8 cellular contexts compared by ENCODE assay signal in the genomic region with DNA sequence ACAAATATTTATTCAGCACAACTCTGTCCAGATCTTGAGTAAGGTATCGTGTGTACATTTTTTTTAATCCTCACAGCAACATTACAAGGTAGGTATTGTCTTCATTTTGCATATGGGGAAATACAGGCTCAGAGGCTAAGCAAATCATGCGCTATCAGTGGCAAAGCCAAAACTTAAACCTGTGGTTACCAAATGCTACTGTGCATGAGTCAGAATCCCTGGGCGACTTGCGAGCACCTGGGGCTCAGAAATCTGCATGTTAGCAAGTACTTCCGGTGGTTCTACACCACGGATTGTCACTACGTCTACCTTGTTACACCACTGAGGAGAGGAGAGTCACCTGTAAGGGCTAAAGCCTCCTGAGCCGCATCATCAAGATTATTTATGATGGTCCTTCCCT. TPM values are rescaled to one million over a fixed set of nuclear protein-coding genes. Genes with fewer than 3 reads are reported as not detected.
DNase-seq lines count a peak whose midpoint lies in the region; ATAC-seq and TF ChIP-seq lines count a peak whose summit lies in the region.

No MANE protein-coding gene starts in this region.

- H3K27me3 ChIP-seq in psoas muscle (ENCODE audit: insufficient read depth in 3 of 3, low read length in 2 of 3) = peaks cover 0 to 2% (median 2%) of the 10 kb centered on the region in 3 donors

- no TSS peak for BruUV-seq in Calu3 (replicated peaks; lab: Mats Ljungman, UMichigan)

- WGBS in psoas muscle, 3 donors = 90 to 96% (median 94%) methylated on average over 8 of the region's 8 CpGs

- no peaks in the 10 kb centered on the region for H3K9me3 Mint-ChIP-seq in Calu3 (ENCODE audit: low read depth, unreplicated experiment)
- H3K9me3 Mint-ChIP-seq in activated naive CD8-positive, alpha-beta T cell treated with anti-CD3 and anti-CD28 coated beads, Interleukin-2, amount 10 ng/mL, durations not matched to agents 7 days and 5 days = no peaks in the 10 kb centered on the region

- no peak overlapping the region for H3K4me3 ChIP-seq in psoas muscle

- CTCF ChIA-PET in Calu3 (lab: Charles Lee) = interaction anchor here (1.2 kb wide), 1 partner anchor 12 kb away, joined by 3 read pairs; no protein-coding TSS in a partner anchor

- H3K9me3 ChIP-seq in psoas muscle = no peaks in the 10 kb centered on the region

- H3K4me1 Mint-ChIP-seq in Calu3 (ENCODE audit: low read depth, unreplicated experiment) = peaks cover 50% of the 10 kb centered on the region
- H3K4me1 Mint-ChIP-seq in activated naive CD8-positive, alpha-beta T cell treated with anti-CD3 and anti-CD28 coated beads, Interleukin-2, amount 10 ng/mL, durations not matched to agents 7 days and 5 days = peaks cover 62% of the 10 kb centered on the region

- TF ChIP-seq CTCF in Calu3 (IDR thresholded peaks at IDR 0.05; ENCODE audit: unreplicated experiment) (no peak), psoas muscle (IDR thresholded peaks at IDR 0.05) (no peak)

- intact Hi-C loops in Calu3 (cut with micrococcal nuclease; ENCODE audit: unreplicated experiment) = no loop called here
- intact Hi-C loops in psoas muscle (cut with DNase I) = no loop called here

- ATAC-seq in GM21723 (IDR thresholded peaks at IDR 0.05; ENCODE audit: unreplicated experiment) (peak; percentile 98), psoas muscle (no peak)
- peak; percentile 91 for ATAC-seq in activated naive CD8-positive, alpha-beta T cell treated with anti-CD3 and anti-CD28 coated beads, Interleukin-2, amount 10 ng/mL, durations not matched to agents 7 days and 5 days (ENCODE audit: low read depth)

- no peaks in the 10 kb centered on the region for H3K4me1 ChIP-seq in psoas muscle

- H3K27ac Mint-ChIP-seq in Calu3 (ENCODE audit: unreplicated experiment) = peak overlapping the region; percentile 63
- H3K27ac Mint-ChIP-seq in activated naive CD8-positive, alpha-beta T cell treated with anti-CD3 and anti-CD28 coated beads, Interleukin-2, amount 10 ng/mL, durations not matched to agents 7 days and 5 days = peak overlapping the region; percentile 76

- no peak overlapping the region for H3K27ac ChIP-seq in psoas muscle

- no peaks in the 10 kb centered on the region for H3K27me3 Mint-ChIP-seq in Calu3 (ENCODE audit: unreplicated experiment)
- no peaks in the 10 kb centered on the region for H3K27me3 Mint-ChIP-seq in activated naive CD8-positive, alpha-beta T cell treated with anti-CD3 and anti-CD28 coated beads, Interleukin-2, amount 10 ng/mL, durations not matched to agents 7 days and 5 days

- peak overlapping the region; percentile 13 for H3K4me3 Mint-ChIP-seq in Calu3 (ENCODE audit: low read depth, unreplicated experiment)
- peak overlapping the region; percentile 0 for H3K4me3 Mint-ChIP-seq in activated naive CD8-positive, alpha-beta T cell treated with anti-CD3 and anti-CD28 coated beads, Interleukin-2, amount 10 ng/mL, durations not matched to agents 7 days and 5 days

- peaks cover 0 to 31% of the 10 kb centered on the region in 2 donors for H3K36me3 ChIP-seq in psoas muscle (ENCODE audit: insufficient read depth in 1 of 2, low read depth in 1 of 2)

- POLR2A ChIA-PET in activated naive CD8-positive, alpha-beta T cell treated with anti-CD3 and anti-CD28 coated beads, Interleukin-2, amount 10 ng/mL, durations not matched to agents 7 days and 5 days (lab: Charles Lee) = interaction anchor here (2.3 kb wide), 1 partner anchor 8 kb away, joined by 5 read pairs; no protein-coding TSS in a partner anchor

- DNase-seq in Calu3 (peak; percentile 84), NCI-H2107 treated with DMSO at 0.1 percent for 48 hours (lab: John Stamatoyannopoulos, UW; ENCODE audit: unreplicated experiment) (peak; percentile 8), foreskin melanocyte (no peak), psoas muscle (no peak), NCI-H1436 (lab: John Stamatoyannopoulos, UW) (no peak)
- peak; percentile 53 for DNase-seq in activated naive CD8-positive, alpha-beta T cell treated with anti-CD3 and anti-CD28 coated beads, Interleukin-2, amount 10 ng/mL, durations not matched to agents 7 days and 5 days
- DNase-seq in stimulated activated CD8-positive, alpha-beta memory T cell treated with anti-CD3 and anti-CD28 coated beads, Interleukin-4, amount 100 ng/mL, for 24 hours (ENCODE audit: low read depth) = peak; percentile 39

- H3K36me3 Mint-ChIP-seq in Calu3 (ENCODE audit: insufficient read depth, unreplicated experiment) = peaks cover 7% of the 10 kb centered on the region
- peaks cover 69% of the 10 kb centered on the region for H3K36me3 Mint-ChIP-seq in activated naive CD8-positive, alpha-beta T cell treated with anti-CD3 and anti-CD28 coated beads, Interleukin-2, amount 10 ng/mL, durations not matched to agents 7 days and 5 days

RNA-seq across cellular contexts. Expression of a gene that starts 21.3 kb away (rescaled TPM):
- total RNA-seq in Calu3 (2022) = not detected in 2 replicates
- total RNA-seq in activated naive CD8-positive, alpha-beta T cell treated with anti-CD3 and anti-CD28 coated beads, Interleukin-2, amount 10 ng/mL, durations not matched to agents 7 days and 5 days = not detected
- not detected for total RNA-seq in psoas muscle
- polyA plus RNA-seq in psoas muscle = not detected

RNA-seq across cellular contexts. Expression of a gene that starts 43.5 kb away (rescaled TPM):
- not detected in 2 replicates for total RNA-seq in Calu3 (2022)
- total RNA-seq in activated naive CD8-positive, alpha-beta T cell treated with anti-CD3 and anti-CD28 coated beads, Interleukin-2, amount 10 ng/mL, durations not matched to agents 7 days and 5 days = 100 to 1,000 TPM; 444 to 452 TPM
- total RNA-seq in psoas muscle = 1 to 10 TPM; 4.2 to 6.0 (median 4.8) TPM
- 1 to 10 TPM in 2 of 3 donors, under 1 TPM in 1; 0.76 to 1.8 (median 1.2) TPM for polyA plus RNA-seq in psoas muscle

Comparison
In these comparisons a context has a peak if more than half of its experiments do, and no peak if none do; other contexts are left out.
1. DNase-seq: peak in Calu3 (single experiment), NCI-H2107 treated with DMSO at 0.1 percent for 48 hours (single experiment), activated naive CD8-positive, alpha-beta T cell treated with anti-CD3 and anti-CD28 coated beads, Interleukin-2, amount 10 ng/mL, durations not matched to agents 7 days and 5 days (single experiment) and stimulated activated CD8-positive, alpha-beta memory T cell treated with anti-CD3 and anti-CD28 coated beads, Interleukin-4, amount 100 ng/mL, for 24 hours (single experiment); none in foreskin melanocyte (single experiment), psoas muscle (0 of 2) and NCI-H1436 (single experiment).
2. ATAC-seq: peak in GM21723 (single experiment) and activated naive CD8-positive, alpha-beta T cell treated with anti-CD3 and anti-CD28 coated beads, Interleukin-2, amount 10 ng/mL, durations not matched to agents 7 days and 5 days (single experiment); none in psoas muscle (0 of 4).
3. RNA of a gene that starts 43.5 kb away (total RNA-seq): 444 to 452 TPM in activated naive CD8-positive, alpha-beta T cell treated with anti-CD3 and anti-CD28 coated beads, Interleukin-2, amount 10 ng/mL, durations not matched to agents 7 days and 5 days; 4.2 to 6.0 TPM in psoas muscle and not detected in Calu3; every median in the first group is over 10 times any median in the second.